Comparison of ENCODE assay signal across 1 cellular context in the genomic region with DNA sequence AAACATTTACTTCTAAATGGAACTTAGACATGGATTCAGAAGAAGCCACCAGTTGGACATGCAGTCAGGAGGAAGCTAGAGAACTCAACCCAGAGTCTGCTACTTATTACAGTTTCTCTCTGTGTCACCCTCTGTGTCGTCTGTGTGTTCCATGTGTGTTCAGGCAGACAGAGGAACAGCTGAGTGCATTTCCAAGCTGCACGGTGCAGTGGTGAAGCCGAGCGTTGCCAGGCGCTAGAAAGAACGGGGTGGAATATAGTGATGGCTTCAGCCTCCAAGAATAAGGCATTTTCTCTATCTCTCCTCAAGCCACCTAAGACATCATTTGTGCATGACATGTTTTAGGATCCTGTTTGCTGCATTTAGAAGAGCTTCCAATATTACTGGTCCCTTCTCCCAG.
TF ChIP-seq lines count a peak whose summit lies in the region.

No MANE protein-coding gene starts in this region.

TF ChIP-seq in GM23338, 12 proteins besides CTCF, POLR2A, EP300 and RAD21 (continued from another document):
- TF ChIP-seq, protein P1, sequence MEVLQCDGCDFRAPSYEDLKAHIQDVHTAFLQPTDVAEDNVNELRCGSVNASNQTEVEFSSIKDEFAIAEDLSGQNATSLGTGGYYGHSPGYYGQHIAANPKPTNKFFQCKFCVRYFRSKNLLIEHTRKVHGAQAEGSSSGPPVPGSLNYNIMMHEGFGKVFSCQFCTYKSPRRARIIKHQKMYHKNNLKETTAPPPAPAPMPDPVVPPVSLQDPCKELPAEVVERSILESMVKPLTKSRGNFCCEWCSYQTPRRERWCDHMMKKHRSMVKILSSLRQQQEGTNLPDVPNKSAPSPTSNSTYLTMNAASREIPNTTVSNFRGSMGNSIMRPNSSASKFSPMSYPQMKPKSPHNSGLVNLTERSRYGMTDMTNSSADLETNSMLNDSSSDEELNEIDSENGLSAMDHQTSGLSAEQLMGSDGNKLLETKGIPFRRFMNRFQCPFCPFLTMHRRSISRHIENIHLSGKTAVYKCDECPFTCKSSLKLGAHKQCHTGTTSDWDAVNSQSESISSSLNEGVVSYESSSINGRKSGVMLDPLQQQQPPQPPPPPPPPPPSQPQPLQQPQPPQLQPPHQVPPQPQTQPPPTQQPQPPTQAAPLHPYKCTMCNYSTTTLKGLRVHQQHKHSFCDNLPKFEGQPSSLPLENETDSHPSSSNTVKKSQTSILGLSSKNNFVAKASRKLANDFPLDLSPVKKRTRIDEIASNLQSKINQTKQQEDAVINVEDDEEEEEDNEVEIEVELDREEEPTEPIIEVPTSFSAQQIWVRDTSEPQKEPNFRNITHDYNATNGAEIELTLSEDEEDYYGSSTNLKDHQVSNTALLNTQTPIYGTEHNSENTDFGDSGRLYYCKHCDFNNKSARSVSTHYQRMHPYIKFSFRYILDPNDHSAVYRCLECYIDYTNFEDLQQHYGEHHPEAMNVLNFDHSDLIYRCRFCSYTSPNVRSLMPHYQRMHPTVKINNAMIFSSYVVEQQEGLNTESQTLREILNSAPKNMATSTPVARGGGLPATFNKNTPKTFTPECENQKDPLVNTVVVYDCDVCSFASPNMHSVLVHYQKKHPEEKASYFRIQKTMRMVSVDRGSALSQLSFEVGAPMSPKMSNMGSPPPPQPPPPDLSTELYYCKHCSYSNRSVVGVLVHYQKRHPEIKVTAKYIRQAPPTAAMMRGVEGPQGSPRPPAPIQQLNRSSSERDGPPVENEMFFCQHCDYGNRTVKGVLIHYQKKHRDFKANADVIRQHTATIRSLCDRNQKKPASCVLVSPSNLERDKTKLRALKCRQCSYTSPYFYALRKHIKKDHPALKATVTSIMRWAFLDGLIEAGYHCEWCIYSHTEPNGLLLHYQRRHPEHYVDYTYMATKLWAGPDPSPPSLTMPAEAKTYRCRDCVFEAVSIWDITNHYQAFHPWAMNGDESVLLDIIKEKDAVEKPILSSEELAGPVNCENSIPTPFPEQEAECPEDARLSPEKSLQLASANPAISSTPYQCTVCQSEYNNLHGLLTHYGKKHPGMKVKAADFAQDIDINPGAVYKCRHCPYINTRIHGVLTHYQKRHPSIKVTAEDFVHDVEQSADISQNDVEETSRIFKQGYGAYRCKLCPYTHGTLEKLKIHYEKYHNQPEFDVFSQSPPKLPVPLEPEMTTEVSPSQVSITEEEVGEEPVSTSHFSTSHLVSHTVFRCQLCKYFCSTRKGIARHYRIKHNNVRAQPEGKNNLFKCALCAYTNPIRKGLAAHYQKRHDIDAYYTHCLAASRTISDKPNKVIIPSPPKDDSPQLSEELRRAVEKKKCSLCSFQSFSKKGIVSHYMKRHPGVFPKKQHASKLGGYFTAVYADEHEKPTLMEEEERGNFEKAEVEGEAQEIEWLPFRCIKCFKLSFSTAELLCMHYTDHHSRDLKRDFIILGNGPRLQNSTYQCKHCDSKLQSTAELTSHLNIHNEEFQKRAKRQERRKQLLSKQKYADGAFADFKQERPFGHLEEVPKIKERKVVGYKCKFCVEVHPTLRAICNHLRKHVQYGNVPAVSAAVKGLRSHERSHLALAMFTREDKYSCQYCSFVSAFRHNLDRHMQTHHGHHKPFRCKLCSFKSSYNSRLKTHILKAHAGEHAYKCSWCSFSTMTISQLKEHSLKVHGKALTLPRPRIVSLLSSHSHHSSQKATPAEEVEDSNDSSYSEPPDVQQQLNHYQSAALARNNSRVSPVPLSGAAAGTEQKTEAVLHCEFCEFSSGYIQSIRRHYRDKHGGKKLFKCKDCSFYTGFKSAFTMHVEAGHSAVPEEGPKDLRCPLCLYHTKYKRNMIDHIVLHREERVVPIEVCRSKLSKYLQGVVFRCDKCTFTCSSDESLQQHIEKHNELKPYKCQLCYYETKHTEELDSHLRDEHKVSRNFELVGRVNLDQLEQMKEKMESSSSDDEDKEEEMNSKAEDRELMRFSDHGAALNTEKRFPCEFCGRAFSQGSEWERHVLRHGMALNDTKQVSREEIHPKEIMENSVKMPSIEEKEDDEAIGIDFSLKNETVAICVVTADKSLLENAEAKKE (CRISPR knock-in tag; IDR thresholded peaks at IDR 0.05): no peak
- TF ChIP-seq EZH2 (IDR thresholded peaks at IDR 0.05; ENCODE audit: low read depth, unreplicated experiment) (no peak), POLR2AphosphoS5 (IDR thresholded peaks at IDR 0.05; ENCODE audit: low read depth) (no peak), STAT1 (IDR thresholded peaks at IDR 0.05; ENCODE audit: unreplicated experiment) (no peak)
TF ChIP-seq in GM23338: peak in this region for 0.
